Comparison of ENCODE assay signal across 1 cellular context in the genomic region with DNA sequence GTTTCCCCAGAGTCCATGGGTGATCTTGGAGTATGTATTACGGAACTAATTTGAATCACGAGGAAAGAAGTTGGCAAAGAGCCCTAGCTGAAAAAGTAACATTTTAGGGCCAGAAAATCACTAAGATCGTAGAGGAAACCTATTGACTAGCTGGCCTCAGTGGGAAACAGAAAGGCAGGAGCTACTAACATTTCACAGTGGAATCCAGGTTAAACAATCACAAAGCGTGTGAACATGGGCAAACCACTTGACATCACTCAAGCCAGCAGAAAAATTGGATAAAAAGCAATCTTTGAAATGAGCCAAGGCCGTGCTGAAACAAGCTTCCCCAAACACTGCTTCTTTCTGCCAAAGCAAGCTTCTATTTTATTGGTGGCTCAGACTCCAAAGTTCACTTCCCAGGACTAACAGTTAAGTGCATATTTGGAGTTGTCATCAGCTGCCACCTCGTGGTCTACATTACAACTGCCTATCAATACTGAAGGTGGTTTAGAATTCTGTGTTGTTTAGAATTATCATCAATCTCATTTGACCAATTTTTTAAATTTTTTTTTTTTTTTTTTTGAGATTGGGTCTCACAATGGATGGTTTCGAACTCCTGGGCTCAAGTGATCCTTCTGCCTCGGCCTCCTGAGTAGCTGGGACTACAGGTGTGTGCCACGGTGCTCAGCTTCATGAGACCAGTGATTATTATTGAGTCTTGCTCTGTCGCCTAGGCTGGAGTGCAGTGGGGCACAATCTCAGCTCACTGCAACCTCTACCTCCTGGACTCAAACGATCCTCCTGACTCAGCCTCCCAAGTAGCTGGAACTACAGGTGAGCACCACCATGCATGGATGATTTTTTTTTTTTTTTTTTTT.
A peak's percentile ranks its signal among the peaks of the same experiment; 100 is the strongest.
TF ChIP-seq lines count a peak whose summit lies in the region.

No MANE protein-coding gene starts in this region.

TF ChIP-seq in GM12878, 131 proteins besides CTCF, POLR2A, EP300 and RAD21 (continues in another document):
- TF ChIP-seq, protein P1, sequence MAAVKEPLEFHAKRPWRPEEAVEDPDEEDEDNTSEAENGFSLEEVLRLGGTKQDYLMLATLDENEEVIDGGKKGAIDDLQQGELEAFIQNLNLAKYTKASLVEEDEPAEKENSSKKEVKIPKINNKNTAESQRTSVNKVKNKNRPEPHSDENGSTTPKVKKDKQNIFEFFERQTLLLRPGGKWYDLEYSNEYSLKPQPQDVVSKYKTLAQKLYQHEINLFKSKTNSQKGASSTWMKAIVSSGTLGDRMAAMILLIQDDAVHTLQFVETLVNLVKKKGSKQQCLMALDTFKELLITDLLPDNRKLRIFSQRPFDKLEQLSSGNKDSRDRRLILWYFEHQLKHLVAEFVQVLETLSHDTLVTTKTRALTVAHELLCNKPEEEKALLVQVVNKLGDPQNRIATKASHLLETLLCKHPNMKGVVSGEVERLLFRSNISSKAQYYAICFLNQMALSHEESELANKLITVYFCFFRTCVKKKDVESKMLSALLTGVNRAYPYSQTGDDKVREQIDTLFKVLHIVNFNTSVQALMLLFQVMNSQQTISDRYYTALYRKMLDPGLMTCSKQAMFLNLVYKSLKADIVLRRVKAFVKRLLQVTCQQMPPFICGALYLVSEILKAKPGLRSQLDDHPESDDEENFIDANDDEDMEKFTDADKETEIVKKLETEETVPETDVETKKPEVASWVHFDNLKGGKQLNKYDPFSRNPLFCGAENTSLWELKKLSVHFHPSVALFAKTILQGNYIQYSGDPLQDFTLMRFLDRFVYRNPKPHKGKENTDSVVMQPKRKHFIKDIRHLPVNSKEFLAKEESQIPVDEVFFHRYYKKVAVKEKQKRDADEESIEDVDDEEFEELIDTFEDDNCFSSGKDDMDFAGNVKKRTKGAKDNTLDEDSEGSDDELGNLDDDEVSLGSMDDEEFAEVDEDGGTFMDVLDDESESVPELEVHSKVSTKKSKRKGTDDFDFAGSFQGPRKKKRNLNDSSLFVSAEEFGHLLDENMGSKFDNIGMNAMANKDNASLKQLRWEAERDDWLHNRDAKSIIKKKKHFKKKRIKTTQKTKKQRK (IDR thresholded peaks at IDR 0.05; ENCODE audit: low read depth, low read length) = no peak
- TF ChIP-seq, protein P2, sequence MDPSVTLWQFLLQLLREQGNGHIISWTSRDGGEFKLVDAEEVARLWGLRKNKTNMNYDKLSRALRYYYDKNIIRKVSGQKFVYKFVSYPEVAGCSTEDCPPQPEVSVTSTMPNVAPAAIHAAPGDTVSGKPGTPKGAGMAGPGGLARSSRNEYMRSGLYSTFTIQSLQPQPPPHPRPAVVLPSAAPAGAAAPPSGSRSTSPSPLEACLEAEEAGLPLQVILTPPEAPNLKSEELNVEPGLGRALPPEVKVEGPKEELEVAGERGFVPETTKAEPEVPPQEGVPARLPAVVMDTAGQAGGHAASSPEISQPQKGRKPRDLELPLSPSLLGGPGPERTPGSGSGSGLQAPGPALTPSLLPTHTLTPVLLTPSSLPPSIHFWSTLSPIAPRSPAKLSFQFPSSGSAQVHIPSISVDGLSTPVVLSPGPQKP (IDR thresholded peaks at IDR 0.05; ENCODE audit: low read depth, low read length) = no peak
- TF ChIP-seq RAD51 (IDR thresholded peaks at IDR 0.05) (no peak), KDM1A (IDR thresholded peaks at IDR 0.05; ENCODE audit: borderline replicate concordance) (no peak), ASH2L (IDR thresholded peaks at IDR 0.05; ENCODE audit: borderline replicate concordance, low read depth) (no peak), STAT1 (conservative IDR thresholded peaks at IDR 0.05) (no peak), LARP7 (IDR thresholded peaks at IDR 0.05) (no peak), NFYA (IDR thresholded peaks at IDR 0.05; ENCODE audit: borderline replicate concordance, low read depth, low read length) (no peak), PAX5 (IDR thresholded peaks at IDR 0.05; ENCODE audit: borderline replicate concordance, low read depth, low read length) (no peak), RUNX3 (IDR thresholded peaks at IDR 0.05; ENCODE audit: low read length) (0 out of 2 replicates have a peak, but pooled peaks have one; percentile 6), JUND (IDR thresholded peaks at IDR 0.05; ENCODE audit: low read depth, low read length) (no peak), FOS (IDR thresholded peaks at IDR 0.05; ENCODE audit: borderline replicate concordance, extremely low read depth, insufficient read length) (no peak), CBFB (IDR thresholded peaks at IDR 0.05; ENCODE audit: low read depth) (no peak), JUNB (IDR thresholded peaks at IDR 0.05) (no peak), POLR2AphosphoS5 (IDR thresholded peaks at IDR 0.05; ENCODE audit: low read length) (no peak), SP1 (IDR thresholded peaks at IDR 0.05; ENCODE audit: low read depth, low read length) (no peak), SMC3 (IDR thresholded peaks at IDR 0.05; ENCODE audit: borderline replicate concordance, low read length) (peak; percentile 80; the same call in 1 of the 2 replicates), ESRRA (IDR thresholded peaks at IDR 0.05; ENCODE audit: low read length) (no peak), SRF (IDR thresholded peaks at IDR 0.05; ENCODE audit: low read depth in 2 of 2, low read length in 2 of 2) (no peak), ATF7 (IDR thresholded peaks at IDR 0.05; ENCODE audit: low read depth) (peak; percentile 14; the same call in 1 of the 2 replicates), NR2C1 (IDR thresholded peaks at IDR 0.05) (no peak), CEBPB (IDR thresholded peaks at IDR 0.05; ENCODE audit: borderline replicate concordance in 1 of 2, low read depth in 2 of 2, low read length in 2 of 2) (no peak), YY1 (IDR thresholded peaks at IDR 0.05; ENCODE audit: low read depth, low read length) (0 out of 2 replicates have a peak, but pooled peaks have one; percentile 4), IKZF2 (IDR thresholded peaks at IDR 0.05) (no peak), CREB1 (IDR thresholded peaks at IDR 0.05; ENCODE audit: low read depth) (no peak), ZNF622 (IDR thresholded peaks at IDR 0.05) (no peak)
- TF ChIP-seq, protein P3, sequence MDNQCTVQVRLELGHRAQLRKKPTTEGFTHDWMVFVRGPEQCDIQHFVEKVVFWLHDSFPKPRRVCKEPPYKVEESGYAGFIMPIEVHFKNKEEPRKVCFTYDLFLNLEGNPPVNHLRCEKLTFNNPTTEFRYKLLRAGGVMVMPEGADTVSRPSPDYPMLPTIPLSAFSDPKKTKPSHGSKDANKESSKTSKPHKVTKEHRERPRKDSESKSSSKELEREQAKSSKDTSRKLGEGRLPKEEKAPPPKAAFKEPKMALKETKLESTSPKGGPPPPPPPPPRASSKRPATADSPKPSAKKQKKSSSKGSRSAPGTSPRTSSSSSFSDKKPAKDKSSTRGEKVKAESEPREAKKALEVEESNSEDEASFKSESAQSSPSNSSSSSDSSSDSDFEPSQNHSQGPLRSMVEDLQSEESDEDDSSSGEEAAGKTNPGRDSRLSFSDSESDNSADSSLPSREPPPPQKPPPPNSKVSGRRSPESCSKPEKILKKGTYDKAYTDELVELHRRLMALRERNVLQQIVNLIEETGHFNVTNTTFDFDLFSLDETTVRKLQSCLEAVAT (IDR thresholded peaks at IDR 0.05) = 0 out of 2 replicates have a peak, but pooled peaks have one; percentile 17
- TF ChIP-seq, protein P4, sequence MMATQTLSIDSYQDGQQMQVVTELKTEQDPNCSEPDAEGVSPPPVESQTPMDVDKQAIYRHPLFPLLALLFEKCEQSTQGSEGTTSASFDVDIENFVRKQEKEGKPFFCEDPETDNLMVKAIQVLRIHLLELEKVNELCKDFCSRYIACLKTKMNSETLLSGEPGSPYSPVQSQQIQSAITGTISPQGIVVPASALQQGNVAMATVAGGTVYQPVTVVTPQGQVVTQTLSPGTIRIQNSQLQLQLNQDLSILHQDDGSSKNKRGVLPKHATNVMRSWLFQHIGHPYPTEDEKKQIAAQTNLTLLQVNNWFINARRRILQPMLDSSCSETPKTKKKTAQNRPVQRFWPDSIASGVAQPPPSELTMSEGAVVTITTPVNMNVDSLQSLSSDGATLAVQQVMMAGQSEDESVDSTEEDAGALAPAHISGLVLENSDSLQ (IDR thresholded peaks at IDR 0.05) = peak; percentile 38; the same call in 1 of the 2 replicates
- TF ChIP-seq, protein P5, sequence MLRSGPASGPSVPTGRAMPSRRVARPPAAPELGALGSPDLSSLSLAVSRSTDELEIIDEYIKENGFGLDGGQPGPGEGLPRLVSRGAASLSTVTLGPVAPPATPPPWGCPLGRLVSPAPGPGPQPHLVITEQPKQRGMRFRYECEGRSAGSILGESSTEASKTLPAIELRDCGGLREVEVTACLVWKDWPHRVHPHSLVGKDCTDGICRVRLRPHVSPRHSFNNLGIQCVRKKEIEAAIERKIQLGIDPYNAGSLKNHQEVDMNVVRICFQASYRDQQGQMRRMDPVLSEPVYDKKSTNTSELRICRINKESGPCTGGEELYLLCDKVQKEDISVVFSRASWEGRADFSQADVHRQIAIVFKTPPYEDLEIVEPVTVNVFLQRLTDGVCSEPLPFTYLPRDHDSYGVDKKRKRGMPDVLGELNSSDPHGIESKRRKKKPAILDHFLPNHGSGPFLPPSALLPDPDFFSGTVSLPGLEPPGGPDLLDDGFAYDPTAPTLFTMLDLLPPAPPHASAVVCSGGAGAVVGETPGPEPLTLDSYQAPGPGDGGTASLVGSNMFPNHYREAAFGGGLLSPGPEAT (IDR thresholded peaks at IDR 0.05; ENCODE audit: low read depth) = peak; percentile 16; the same call in 1 of the 2 replicates
- TF ChIP-seq, protein P6, sequence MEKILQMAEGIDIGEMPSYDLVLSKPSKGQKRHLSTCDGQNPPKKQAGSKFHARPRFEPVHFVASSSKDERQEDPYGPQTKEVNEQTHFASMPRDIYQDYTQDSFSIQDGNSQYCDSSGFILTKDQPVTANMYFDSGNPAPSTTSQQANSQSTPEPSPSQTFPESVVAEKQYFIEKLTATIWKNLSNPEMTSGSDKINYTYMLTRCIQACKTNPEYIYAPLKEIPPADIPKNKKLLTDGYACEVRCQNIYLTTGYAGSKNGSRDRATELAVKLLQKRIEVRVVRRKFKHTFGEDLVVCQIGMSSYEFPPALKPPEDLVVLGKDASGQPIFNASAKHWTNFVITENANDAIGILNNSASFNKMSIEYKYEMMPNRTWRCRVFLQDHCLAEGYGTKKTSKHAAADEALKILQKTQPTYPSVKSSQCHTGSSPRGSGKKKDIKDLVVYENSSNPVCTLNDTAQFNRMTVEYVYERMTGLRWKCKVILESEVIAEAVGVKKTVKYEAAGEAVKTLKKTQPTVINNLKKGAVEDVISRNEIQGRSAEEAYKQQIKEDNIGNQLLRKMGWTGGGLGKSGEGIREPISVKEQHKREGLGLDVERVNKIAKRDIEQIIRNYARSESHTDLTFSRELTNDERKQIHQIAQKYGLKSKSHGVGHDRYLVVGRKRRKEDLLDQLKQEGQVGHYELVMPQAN (conservative IDR thresholded peaks at IDR 0.05) = no peak
- TF ChIP-seq, protein P7, sequence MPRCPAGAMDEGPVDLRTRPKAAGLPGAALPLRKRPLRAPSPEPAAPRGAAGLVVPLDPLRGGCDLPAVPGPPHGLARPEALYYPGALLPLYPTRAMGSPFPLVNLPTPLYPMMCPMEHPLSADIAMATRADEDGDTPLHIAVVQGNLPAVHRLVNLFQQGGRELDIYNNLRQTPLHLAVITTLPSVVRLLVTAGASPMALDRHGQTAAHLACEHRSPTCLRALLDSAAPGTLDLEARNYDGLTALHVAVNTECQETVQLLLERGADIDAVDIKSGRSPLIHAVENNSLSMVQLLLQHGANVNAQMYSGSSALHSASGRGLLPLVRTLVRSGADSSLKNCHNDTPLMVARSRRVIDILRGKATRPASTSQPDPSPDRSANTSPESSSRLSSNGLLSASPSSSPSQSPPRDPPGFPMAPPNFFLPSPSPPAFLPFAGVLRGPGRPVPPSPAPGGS (IDR thresholded peaks at IDR 0.05; ENCODE audit: borderline replicate concordance, insufficient read depth, low read depth, low read length, poor library complexity, severe bottlenecking) = no peak
- TF ChIP-seq, protein P8, sequence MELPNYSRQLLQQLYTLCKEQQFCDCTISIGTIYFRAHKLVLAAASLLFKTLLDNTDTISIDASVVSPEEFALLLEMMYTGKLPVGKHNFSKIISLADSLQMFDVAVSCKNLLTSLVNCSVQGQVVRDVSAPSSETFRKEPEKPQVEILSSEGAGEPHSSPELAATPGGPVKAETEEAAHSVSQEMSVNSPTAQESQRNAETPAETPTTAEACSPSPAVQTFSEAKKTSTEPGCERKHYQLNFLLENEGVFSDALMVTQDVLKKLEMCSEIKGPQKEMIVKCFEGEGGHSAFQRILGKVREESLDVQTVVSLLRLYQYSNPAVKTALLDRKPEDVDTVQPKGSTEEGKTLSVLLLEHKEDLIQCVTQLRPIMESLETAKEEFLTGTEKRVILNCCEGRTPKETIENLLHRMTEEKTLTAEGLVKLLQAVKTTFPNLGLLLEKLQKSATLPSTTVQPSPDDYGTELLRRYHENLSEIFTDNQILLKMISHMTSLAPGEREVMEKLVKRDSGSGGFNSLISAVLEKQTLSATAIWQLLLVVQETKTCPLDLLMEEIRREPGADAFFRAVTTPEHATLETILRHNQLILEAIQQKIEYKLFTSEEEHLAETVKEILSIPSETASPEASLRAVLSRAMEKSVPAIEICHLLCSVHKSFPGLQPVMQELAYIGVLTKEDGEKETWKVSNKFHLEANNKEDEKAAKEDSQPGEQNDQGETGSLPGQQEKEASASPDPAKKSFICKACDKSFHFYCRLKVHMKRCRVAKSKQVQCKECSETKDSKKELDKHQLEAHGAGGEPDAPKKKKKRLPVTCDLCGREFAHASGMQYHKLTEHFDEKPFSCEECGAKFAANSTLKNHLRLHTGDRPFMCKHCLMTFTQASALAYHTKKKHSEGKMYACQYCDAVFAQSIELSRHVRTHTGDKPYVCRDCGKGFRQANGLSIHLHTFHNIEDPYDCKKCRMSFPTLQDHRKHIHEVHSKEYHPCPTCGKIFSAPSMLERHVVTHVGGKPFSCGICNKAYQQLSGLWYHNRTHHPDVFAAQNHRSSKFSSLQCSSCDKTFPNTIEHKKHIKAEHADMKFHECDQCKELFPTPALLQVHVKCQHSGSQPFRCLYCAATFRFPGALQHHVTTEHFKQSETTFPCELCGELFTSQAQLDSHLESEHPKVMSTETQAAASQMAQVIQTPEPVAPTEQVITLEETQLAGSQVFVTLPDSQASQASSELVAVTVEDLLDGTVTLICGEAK (IDR thresholded peaks at IDR 0.05; ENCODE audit: borderline replicate concordance) = no peak
- TF ChIP-seq, protein P9, sequence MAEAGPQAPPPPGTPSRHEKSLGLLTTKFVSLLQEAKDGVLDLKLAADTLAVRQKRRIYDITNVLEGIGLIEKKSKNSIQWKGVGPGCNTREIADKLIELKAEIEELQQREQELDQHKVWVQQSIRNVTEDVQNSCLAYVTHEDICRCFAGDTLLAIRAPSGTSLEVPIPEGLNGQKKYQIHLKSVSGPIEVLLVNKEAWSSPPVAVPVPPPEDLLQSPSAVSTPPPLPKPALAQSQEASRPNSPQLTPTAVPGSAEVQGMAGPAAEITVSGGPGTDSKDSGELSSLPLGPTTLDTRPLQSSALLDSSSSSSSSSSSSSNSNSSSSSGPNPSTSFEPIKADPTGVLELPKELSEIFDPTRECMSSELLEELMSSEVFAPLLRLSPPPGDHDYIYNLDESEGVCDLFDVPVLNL (IDR thresholded peaks at IDR 0.05; ENCODE audit: low read depth, low read length) = no peak
